ENCODE assay signal across 1 cellular context in genomic region chr11:83363280-83363679, GRCh38.
TF ChIP-seq lines count a peak whose summit lies in the region.

No MANE protein-coding gene starts in this region.

TF ChIP-seq in GM23338, 12 proteins besides CTCF, POLR2A, EP300 and RAD21 (continued from another document):
- no peak for TF ChIP-seq ZNF462 (CRISPR knock-in tag; IDR thresholded peaks at IDR 0.05)
- TF ChIP-seq CREB1 (CRISPR knock-in tag; IDR thresholded peaks at IDR 0.05; ENCODE audit: low read depth): no peak
- TF ChIP-seq EZH2 (IDR thresholded peaks at IDR 0.05; ENCODE audit: low read depth, unreplicated experiment): no peak
- TF ChIP-seq ZNF331 (CRISPR knock-in tag; IDR thresholded peaks at IDR 0.05; ENCODE audit: low read depth): no peak
- TF ChIP-seq POLR2AphosphoS5 (IDR thresholded peaks at IDR 0.05; ENCODE audit: low read depth): no peak
- TF ChIP-seq ETS1 (IDR thresholded peaks at IDR 0.05): no peak
- TF ChIP-seq REST (IDR thresholded peaks at IDR 0.05; ENCODE audit: unreplicated experiment): no peak
- no peak for TF ChIP-seq NANOG (IDR thresholded peaks at IDR 0.05; ENCODE audit: borderline replicate concordance)
- TF ChIP-seq STAT1 (IDR thresholded peaks at IDR 0.05; ENCODE audit: unreplicated experiment): no peak
- TF ChIP-seq JUNB (IDR thresholded peaks at IDR 0.05; ENCODE audit: unreplicated experiment): no peak
